Comparison of ENCODE assay signal across 8 cellular contexts in the genomic region with DNA sequence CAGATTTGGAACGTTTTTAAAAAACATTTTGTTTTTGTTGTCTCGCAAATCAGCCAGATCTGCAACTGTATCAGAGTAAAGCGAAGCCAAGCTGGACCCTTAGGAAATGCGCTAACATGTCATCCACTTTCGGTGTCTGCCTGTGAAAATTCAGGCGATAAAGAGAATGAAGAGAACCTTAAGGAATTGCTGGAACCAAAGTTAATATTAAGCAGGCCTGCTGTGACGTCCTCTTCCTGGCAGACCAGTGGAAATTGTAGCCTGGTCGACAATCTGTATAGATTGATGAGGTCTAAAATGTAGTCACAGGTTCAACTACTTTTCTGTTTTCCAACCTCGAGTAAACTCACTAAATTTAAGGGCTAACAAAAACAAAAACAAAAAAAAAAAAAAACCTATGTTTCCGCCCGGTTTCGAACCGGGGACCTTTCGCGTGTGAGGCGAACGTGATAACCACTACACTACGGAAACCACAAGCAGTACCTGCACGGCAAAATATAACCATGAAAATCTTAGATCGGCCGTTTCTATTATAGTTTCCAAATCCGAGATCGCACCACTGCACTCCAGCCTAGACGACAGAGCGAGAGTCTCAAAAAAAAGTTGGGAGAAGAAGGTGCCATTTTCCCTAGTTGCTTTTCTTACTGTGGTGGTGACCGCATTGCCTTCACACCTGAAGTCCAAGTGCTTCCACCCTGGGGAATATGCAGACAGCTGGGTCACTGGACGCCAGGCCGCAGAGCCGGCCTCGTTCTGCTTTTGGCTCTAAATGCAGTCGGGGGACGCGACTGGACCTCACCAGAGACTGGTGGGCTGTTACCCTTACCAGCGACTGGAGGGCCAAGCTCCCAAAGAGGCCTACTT.
DNase-seq lines count a peak whose midpoint lies in the region; ATAC-seq, FAIRE-seq and TF ChIP-seq lines count a peak whose summit lies in the region.
"Not testable (repeated sequence)": the region's sequence is repeated elsewhere in the genome, so short reads cannot be mapped to it uniquely, and the experiment has no call there.

No MANE protein-coding gene starts in this region.

- H3K9ac ChIP-seq in H1 (replicated peaks in 1 of 4; ENCODE audit: extremely low read depth in 1 of 4, low read depth in 3 of 4, low read length in 3 of 4): 0 out of 7 replicates have a peak overlapping the region, but pooled peaks of 1 of the 4 experiments have one; percentile 32

- DNase-seq in DMS53 (lab: John Stamatoyannopoulos, UW) (peak; percentile 79), NAMALWA (ENCODE audit: low spot score) (peak; percentile 65), SK-N-DZ (ENCODE audit: low spot score) (peak; percentile 84), H1 (ENCODE audit: low read depth in 1 of 2, low spot score in 2 of 2) (peak; percentile 17 to 81), iPS-NIHi7 (ENCODE audit: extremely low spot score) (peak; percentile 9), posterior vena cava (ENCODE audit: low spot score) (peak; percentile 61), superior temporal gyrus (ENCODE audit: extremely low spot score) (peak; percentile 77)

- H3K27me3 Mint-ChIP-seq in activated T-helper 17 cell treated with anti-CD3 and anti-CD28 coated beads, Interleukin-2, amount 50 U/mL, for 72 hours: not testable (repeated sequence)

- not testable (repeated sequence) for TF ChIP-seq CTCF in H1 (IDR thresholded peaks at IDR 0.05; ENCODE audit: control extremely low read depth in 1 of 3, insufficient read depth in 1 of 3, low read depth in 1 of 3, low read length in 3 of 3)

- H3K14ac ChIP-seq in H1 (ENCODE audit: insufficient read length): not testable (repeated sequence)

- not testable (repeated sequence) for FAIRE-seq in H1 (lab: Jason Lieb, UNC)

- H3K27ac ChIP-seq in H1 (ENCODE audit: low read depth, low read length): not testable (repeated sequence)

- H4K5ac ChIP-seq in H1 (ENCODE audit: insufficient read length, low read depth, low read length): not testable (repeated sequence)

- not testable (repeated sequence) for H2BK12ac ChIP-seq in H1 (ENCODE audit: low read depth, low read length)

- peak overlapping the region; percentile 54 for H3K4me3 Mint-ChIP-seq in activated T-helper 17 cell treated with anti-CD3 and anti-CD28 coated beads, Interleukin-2, amount 50 U/mL, for 72 hours

- not testable (repeated sequence) for H4K20me1 ChIP-seq in H1 (replicated peaks in 1 of 2; ENCODE audit: control insufficient read depth in 1 of 2, insufficient read depth in 2 of 2, low read length in 2 of 2)

- not testable (repeated sequence) for H2BK20ac ChIP-seq in H1 (ENCODE audit: low read length)

- TF ChIP-seq POLR2A in H1 (IDR thresholded peaks at IDR 0.05; ENCODE audit: control extremely low read depth in 1 of 2, low read depth in 2 of 2, low read length in 2 of 2): not testable (repeated sequence)

- H2BK120ac ChIP-seq in H1 (replicated peaks; ENCODE audit: low read depth, low read length): not testable (repeated sequence)

- intact Hi-C loops in posterior vena cava (cut with DNase I): not testable (repeated sequence)

- not testable (repeated sequence) for H4K8ac ChIP-seq in H1 (ENCODE audit: extremely low read depth, insufficient read depth, low read length)

- ATAC-seq in activated T-helper 17 cell treated with anti-CD3 and anti-CD28 coated beads, Interleukin-2, amount 50 U/mL, for 72 hours (replicated peaks): not testable (repeated sequence)

- not testable (repeated sequence) for H3K18ac ChIP-seq in H1 (ENCODE audit: extremely low read depth, low read length)

- not testable (repeated sequence) for H3K4me1 Mint-ChIP-seq in activated T-helper 17 cell treated with anti-CD3 and anti-CD28 coated beads, Interleukin-2, amount 50 U/mL, for 72 hours

- H3K4me2 ChIP-seq in H1 (ENCODE audit: insufficient read depth in 1 of 2, low read depth in 2 of 2, low read length in 2 of 2): peak overlapping the region; percentile 65 to 69

- not testable (repeated sequence) for H3K79me2 ChIP-seq in H1 (ENCODE audit: control insufficient read depth in 1 of 2, insufficient read depth in 2 of 2, low read length in 2 of 2)

- not testable (repeated sequence) for H3K36me3 ChIP-seq in H1 (ENCODE audit: control insufficient read depth in 2 of 4, insufficient read depth in 4 of 4, low read length in 3 of 4)

- TF ChIP-seq EP300 in H1 (IDR thresholded peaks at IDR 0.05; ENCODE audit: borderline replicate concordance in 1 of 2, low read depth in 2 of 2, low read length in 2 of 2): not testable (repeated sequence)

- not testable (repeated sequence) for H3K23ac ChIP-seq in H1 (ENCODE audit: insufficient read length)

- H3K9me3 Mint-ChIP-seq in activated T-helper 17 cell treated with anti-CD3 and anti-CD28 coated beads, Interleukin-2, amount 50 U/mL, for 72 hours: not testable (repeated sequence)

- H3K4me1 ChIP-seq in H1 (replicated peaks in 1 of 4; ENCODE audit: control insufficient read depth in 3 of 4, insufficient read depth in 4 of 4, low read length in 3 of 4): not testable (repeated sequence)

- H3K4ac ChIP-seq in H1 (replicated peaks; ENCODE audit: insufficient read length, low read depth, low read length): not testable (repeated sequence)

- not testable (repeated sequence) for H2AFZ ChIP-seq in H1 (ENCODE audit: low read length)

- H4K91ac ChIP-seq in H1 (replicated peaks; ENCODE audit: insufficient read length, low read length): not testable (repeated sequence)

- H3K56ac ChIP-seq in H1 (replicated peaks; ENCODE audit: insufficient read length, low read depth, low read length): not testable (repeated sequence)

- CTCF ChIA-PET in H1 (lab: Charles Lee; ENCODE audit: partially characterized antibody): not testable (repeated sequence)

- not testable (repeated sequence) for H2BK15ac ChIP-seq in H1 (ENCODE audit: low read length)

- peaks cover 13% of the 10 kb centered on the region for H3K36me3 Mint-ChIP-seq in activated T-helper 17 cell treated with anti-CD3 and anti-CD28 coated beads, Interleukin-2, amount 50 U/mL, for 72 hours (ENCODE audit: low read depth)

- H3K9me3 ChIP-seq in H1 (ENCODE audit: insufficient read depth in 2 of 2, low read depth in 1 of 2, low read length in 1 of 2): not testable (repeated sequence)

- peak overlapping the region; percentile 96 for H3K27ac Mint-ChIP-seq in activated T-helper 17 cell treated with anti-CD3 and anti-CD28 coated beads, Interleukin-2, amount 50 U/mL, for 72 hours

- not testable (repeated sequence) for H2AK5ac ChIP-seq in H1 (ENCODE audit: low read depth, low read length)

- 1% methylated on average over 24 of the region's 34 CpGs; no CpG with 5 or more reads in 1 of the 2 experiments for WGBS in H1 (ENCODE audit: extremely low coverage in 1 of 2, insufficient coverage in 1 of 2, insufficient read length in 1 of 2, insufficient replicate concordance in 2 of 2, low coverage in 1 of 2, low lambda C conversion rate in 2 of 2, missing lambda C conversion rate in 1 of 2), 2 experiments

- H3K79me1 ChIP-seq in H1 (ENCODE audit: low read depth, low read length): not testable (repeated sequence)

- POLR2A ChIA-PET in H1 (lab: Charles Lee; ENCODE audit: partially characterized antibody): not testable (repeated sequence)

- not testable (repeated sequence) for TF ChIP-seq RAD21 in H1 (IDR thresholded peaks at IDR 0.05 in 1 of 2, conservative IDR thresholded peaks at IDR 0.05 in 1 of 2; ENCODE audit: low read depth in 2 of 2, low read length in 2 of 2)

- peak overlapping the region; percentile 42 to 88 (median 64) for H3K4me3 ChIP-seq in H1 (ENCODE audit: extremely low read depth in 1 of 4, insufficient read depth in 2 of 4, low read depth in 3 of 4, low read length in 4 of 4)

- not testable (repeated sequence) for H3K27me3 ChIP-seq in H1 (replicated peaks in 1 of 4; ENCODE audit: control insufficient read depth in 3 of 4, extremely low read depth in 1 of 4, insufficient read depth in 3 of 4, low read length in 3 of 4)

- H3K23me2 ChIP-seq in H1 (ENCODE audit: low read depth, low read length): not testable (repeated sequence)

- not testable (repeated sequence) for H2BK5ac ChIP-seq in H1 (ENCODE audit: low read depth, low read length)

TF ChIP-seq in H1, 55 proteins besides CTCF, POLR2A, EP300 and RAD21:
- TF ChIP-seq TBP (IDR thresholded peaks at IDR 0.05; ENCODE audit: low read depth, low read length) (peak; percentile 97), TEAD4 (IDR thresholded peaks at IDR 0.05; ENCODE audit: low read depth, low read length) (0 out of 2 replicates have a peak, but pooled peaks have one; percentile 21), RBBP5 (IDR thresholded peaks at IDR 0.05; ENCODE audit: borderline replicate concordance, low read depth, low read length) (peak; percentile 38; the same call in 1 of the 2 replicates), ASH2L (IDR thresholded peaks at IDR 0.05; ENCODE audit: low read length) (peak; percentile 67)

Comparison
In these comparisons a context has a peak if more than half of its experiments do, and no peak if none do; other contexts are left out.
1. DNase-seq: peak in every context shown above with its lines; median percentile 84 in SK-N-DZ; 79 in DMS53; 77 in superior temporal gyrus; 65 in NAMALWA; 61 in posterior vena cava; 49 in H1; 9 in iPS-NIHi7.